9 cellular contexts compared by ENCODE assay signal in the genomic region with DNA sequence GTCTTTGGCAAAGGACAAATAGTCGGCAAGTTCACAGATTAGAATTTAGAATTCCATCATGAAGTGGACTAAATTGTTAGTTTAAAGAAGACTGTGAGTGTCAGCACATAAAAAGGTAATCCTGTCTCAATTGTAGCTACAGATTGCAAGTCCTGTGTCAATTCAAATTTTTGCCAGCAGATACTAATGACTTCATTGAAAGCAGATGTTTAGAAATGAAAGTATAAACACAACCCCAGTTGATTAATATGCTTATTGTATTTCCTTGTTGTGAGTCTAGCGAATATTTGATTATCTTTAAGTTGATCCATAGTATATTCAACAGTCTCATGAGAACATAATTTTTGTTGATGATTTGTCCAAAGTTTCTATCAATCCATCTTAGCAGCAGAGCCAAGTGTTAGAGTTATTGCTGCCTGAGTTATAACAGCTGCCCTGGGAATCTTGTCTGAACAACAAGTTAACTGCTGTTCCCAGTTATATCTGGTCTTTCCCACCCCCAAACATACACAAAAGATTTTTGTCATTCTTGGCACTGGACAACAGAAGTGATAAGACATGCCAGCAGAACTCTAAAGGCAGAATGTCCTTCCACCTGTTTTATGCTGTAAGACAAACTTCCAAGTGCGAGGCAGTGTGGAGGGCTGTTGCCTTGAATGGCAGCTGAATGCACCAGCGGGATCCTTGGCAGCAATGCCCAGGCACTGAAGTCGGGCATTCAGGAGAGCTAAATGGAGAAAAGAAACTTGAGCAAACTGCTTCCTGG. TPM values are rescaled to one million over a fixed set of nuclear protein-coding genes. Genes with fewer than 3 reads are reported as not detected.
DNase-seq lines count a peak whose midpoint lies in the region; ATAC-seq and TF ChIP-seq lines count a peak whose summit lies in the region.
"Had no signal": no experiment of that assay in that cellular context is flagged by ENCODE, and none has a peak within 500 bp of the region (broad histone marks: within the 10 kb centered on the region; RNA-seq: fewer than 3 reads in every experiment).

No MANE protein-coding gene starts in this region.

- intact Hi-C loops in lower lobe of right lung (cut with DNase I), result no loop called here

- H3K27me3 ChIP-seq in lower lobe of right lung (ENCODE audit: low read depth), result no peaks in the 10 kb centered on the region

- peak; percentile 32 for DNase-seq in M059J (ENCODE audit: low read depth)
- peak; percentile 39 for DNase-seq in choroid plexus epithelial cell (ENCODE audit: low read depth)
- no peak for DNase-seq in lower lobe of right lung
- DNase-seq in superior temporal gyrus (ENCODE audit: extremely low spot score), result peak; percentile 89
- no peak for DNase-seq in DMS53 (lab: John Stamatoyannopoulos, UW)
- no peak for DNase-seq in stimulated activated naive CD4-positive, alpha-beta T cell (lab: John Stamatoyannopoulos, UW)
- DNase-seq: activated CD4-positive, alpha-beta T cell treated with anti-CD3 and anti-CD28 coated beads for 48 hours had no signal

- no peaks in the 10 kb centered on the region for H3K36me3 ChIP-seq in lower lobe of right lung

- TF ChIP-seq CTCF in choroid plexus epithelial cell (conservative IDR thresholded peaks at IDR 0.05; ENCODE audit: low read depth, low read length), result no peak
- no peak for TF ChIP-seq CTCF in lower lobe of right lung (IDR thresholded peaks at IDR 0.05)

- H3K4me3 ChIP-seq in choroid plexus epithelial cell (ENCODE audit: low read depth, low read length) (no peak overlapping the region), lower lobe of right lung (peak overlapping the region; percentile 27)

- H3K4me1 ChIP-seq in lower lobe of right lung, result peaks cover 8% of the 10 kb centered on the region

- H3K27ac ChIP-seq in lower lobe of right lung, result no peak overlapping the region

- peak; percentile 43 to 62 for ATAC-seq in lower lobe of right lung
- no peak for ATAC-seq in HG02938 (IDR thresholded peaks at IDR 0.05; ENCODE audit: unreplicated experiment)
- no peak for ATAC-seq in HG03469 (IDR thresholded peaks at IDR 0.05; ENCODE audit: unreplicated experiment)

- no peaks in the 10 kb centered on the region for H3K9me3 ChIP-seq in lower lobe of right lung

RNA-seq across cellular contexts. Expression of a gene that starts 21.3 kb away (rescaled TPM):
- total RNA-seq in M059J (2014; rRNA removed; shearing (Covaris generic)), result 20.8 and 22.4 TPM in 2 replicates
- 40.0 TPM for total RNA-seq in lower lobe of right lung

Comparison
In these comparisons a context has a peak if more than half of its experiments do, and no peak if none do; other contexts are left out.
1. DNase-seq: peak in M059J (single experiment), choroid plexus epithelial cell (single experiment) and superior temporal gyrus (single experiment); none in lower lobe of right lung (single experiment), DMS53 (single experiment) and stimulated activated naive CD4-positive, alpha-beta T cell (0 of 6).
2. ATAC-seq: peak in lower lobe of right lung (2 of 2); none in HG02938 (single experiment) and HG03469 (single experiment).